Comparison of ENCODE assay signal across 9 cellular contexts in genomic region chr2:186695081-186695756, GRCh38. TPM values are rescaled to one million over a fixed set of nuclear protein-coding genes. Genes with fewer than 3 reads are reported as not detected.
DNase-seq lines count a peak whose midpoint lies in the region; FAIRE-seq and TF ChIP-seq lines count a peak whose summit lies in the region.
"Had no signal": no experiment of that assay in that cellular context is flagged by ENCODE, and none has a peak within 500 bp of the region (broad histone marks: within the 10 kb centered on the region; RNA-seq: fewer than 3 reads in every experiment).

No MANE protein-coding gene starts in this region.

- H3K4me3 Mint-ChIP-seq in CD4-positive, alpha-beta memory T cell = peak overlapping the region in 5 of 8 donors; percentile 2 to 63 (median 30)

- H3K27me3 ChIP-seq in CD4-positive, alpha-beta memory T cell (ENCODE audit: insufficient read depth, low read length) = peaks cover 10% of the 10 kb centered on the region
- H3K27me3 ChIP-seq in MG63 = no peaks in the 10 kb centered on the region
- no peaks in the 10 kb centered on the region for H3K27me3 ChIP-seq in bronchial epithelial cell (ENCODE audit: control insufficient read depth, insufficient read depth, low read length)

- no peak for TF ChIP-seq CTCF in bronchial epithelial cell (IDR thresholded peaks at IDR 0.05; ENCODE audit: insufficient read depth, low read length, severe bottlenecking)

- H3K9me3 Mint-ChIP-seq in CD4-positive, alpha-beta memory T cell = peaks cover 0 to 1% (median 0%) of the 10 kb centered on the region in 8 donors

- H3K27ac ChIP-seq in CD4-positive, alpha-beta memory T cell (ENCODE audit: low read depth, low read length) = no peak overlapping the region

- H3K27me3 Mint-ChIP-seq in CD4-positive, alpha-beta memory T cell = peaks cover 33 to 35% of the 10 kb centered on the region in 2 donors

- H3K4me1 ChIP-seq in CD4-positive, alpha-beta memory T cell (ENCODE audit: insufficient read depth, low read length) = peaks cover 4% of the 10 kb centered on the region

- H3K36me3 ChIP-seq in CD4-positive, alpha-beta memory T cell (ENCODE audit: insufficient read depth, low read length) = no peaks in the 10 kb centered on the region
- H3K36me3 ChIP-seq in MG63 (no peaks in the 10 kb centered on the region), bronchial epithelial cell (ENCODE audit: control insufficient read depth, insufficient read depth, low read length) (no peaks in the 10 kb centered on the region)

- no peak overlapping the region for H3K27ac Mint-ChIP-seq in CD4-positive, alpha-beta memory T cell

- FAIRE-seq in bronchial epithelial cell (lab: Jason Lieb, UNC) = no peak
- FAIRE-seq: islet of Langerhans had no signal

- no peaks in the 10 kb centered on the region for H3K36me3 Mint-ChIP-seq in CD4-positive, alpha-beta memory T cell

- CTCF ChIA-PET in CD4-positive, alpha-beta memory T cell (lab: Charles Lee; ENCODE audit: partially characterized antibody) = no interaction called here

- no peak overlapping the region for H3K4me3 ChIP-seq in CD4-positive, alpha-beta memory T cell (ENCODE audit: low read length in 2 of 2)
- H3K4me3 ChIP-seq in MG63 = peak overlapping the region; percentile 72
- no peak overlapping the region for H3K4me3 ChIP-seq in bronchial epithelial cell (ENCODE audit: low read depth, low read length)

- H3K9me3 ChIP-seq in CD4-positive, alpha-beta memory T cell (ENCODE audit: control insufficient read depth in 1 of 2, low read length in 2 of 2) = no peaks in the 10 kb centered on the region
- no peaks in the 10 kb centered on the region for H3K9me3 ChIP-seq in MG63

- intact Hi-C loops in CD4-positive, alpha-beta memory T cell (cut with micrococcal nuclease) = no loop called here

- H3K4me1 Mint-ChIP-seq in CD4-positive, alpha-beta memory T cell = peaks cover 6 to 13% (median 7%) of the 10 kb centered on the region in 4 donors

- no peak for DNase-seq in CD4-positive, alpha-beta memory T cell
- DNase-seq in MG63 = peak; percentile 55
- DNase-seq in bronchial epithelial cell (ENCODE audit: low read depth) = peak; percentile 84
- peak; percentile 77 for DNase-seq in midbrain (lab: John Stamatoyannopoulos, UW)
- no peak for DNase-seq in central memory CD4-positive, alpha-beta T cell
- DNase-seq in germinal center (ENCODE audit: low spot score) = no peak
- DNase-seq in NOMO-1 treated with DMSO at 0.1 percent for 48 hours (lab: John Stamatoyannopoulos, UW; ENCODE audit: unreplicated experiment) = no peak
- DNase-seq in SW 1271 (lab: John Stamatoyannopoulos, UW) = no peak

- POLR2A ChIA-PET in CD4-positive, alpha-beta memory T cell (lab: Charles Lee; ENCODE audit: partially characterized antibody) = no interaction called here

RNA-seq across cellular contexts. Expression of gene FAM171B, which starts 1.4 kb away (rescaled TPM):
- under 1 TPM; 0.14 to 0.15 TPM for total RNA-seq in CD4-positive, alpha-beta memory T cell
- under 1 TPM in 1 of 2 donors, not detected in 1; 0.02 TPM for polyA plus RNA-seq in CD4-positive, alpha-beta memory T cell
- total RNA-seq in MG63 (2014; rRNA removed; shearing (Covaris generic); ENCODE audit: low replicate concordance) = 3.2 and 6.0 TPM in 2 replicates
- 0.79 and 1.3 TPM in 2 replicates for total RNA-seq in bronchial epithelial cell

Comparison
In these comparisons a context has a peak if more than half of its experiments do, and no peak if none do; other contexts are left out.
1. DNase-seq: peak in MG63 (single experiment), bronchial epithelial cell (single experiment) and midbrain (single experiment); none in CD4-positive, alpha-beta memory T cell (0 of 5), central memory CD4-positive, alpha-beta T cell (single experiment), germinal center (single experiment), NOMO-1 treated with DMSO at 0.1 percent for 48 hours (single experiment) and SW 1271 (0 of 2).